8 cellular contexts compared by ENCODE assay signal in the genomic region with DNA sequence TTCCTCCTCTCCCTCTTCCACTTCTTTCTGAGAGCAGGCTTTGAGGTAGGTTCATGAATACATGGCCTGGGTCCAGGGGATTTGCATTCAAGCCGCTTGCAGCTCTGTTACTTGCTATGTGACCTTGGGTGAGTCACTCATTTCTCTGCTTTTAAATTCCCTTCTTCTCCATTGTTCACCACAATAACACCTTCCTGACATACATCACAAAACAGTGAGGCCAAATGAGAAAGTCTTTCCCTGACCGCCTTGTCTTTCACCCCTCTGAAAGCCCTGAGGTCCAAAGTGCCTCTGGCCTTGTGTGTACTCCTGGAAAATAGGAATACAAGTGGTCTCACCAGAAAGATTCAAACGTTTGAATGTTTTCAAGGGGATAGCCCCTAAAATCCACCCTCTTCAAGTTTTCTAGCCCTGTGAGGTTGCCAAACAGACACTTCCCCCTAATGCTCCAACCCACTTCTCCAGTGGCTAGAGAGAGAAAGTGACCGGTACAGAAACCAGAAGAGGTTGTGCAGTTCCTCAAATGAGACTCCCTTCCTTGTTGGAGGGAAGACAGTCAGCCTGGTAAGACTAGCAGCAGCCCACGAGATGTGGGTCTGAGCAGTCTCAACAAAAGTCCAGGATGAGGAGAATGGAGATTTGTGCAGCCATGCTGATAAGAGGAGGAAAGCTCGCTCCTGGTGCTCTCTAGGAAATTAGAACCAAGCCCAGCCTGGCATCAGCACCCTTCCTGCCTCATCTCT.
DNase-seq lines count a peak whose midpoint lies in the region; ATAC-seq lines count a peak whose summit lies in the region.

No MANE protein-coding gene starts in this region.

- H3K9me3 ChIP-seq in skeletal muscle satellite cell (replicated peaks; ENCODE audit: low read length), result no peaks in the 10 kb centered on the region

- peaks cover 61% of the 10 kb centered on the region for H3K4me1 Mint-ChIP-seq in activated T-cell treated with anti-CD3 and anti-CD28 coated beads, Interleukin-2, amount 50 U/mL, for 24 hours (ENCODE audit: low read depth)
- H3K4me1 Mint-ChIP-seq in activated T-cell treated with anti-CD3 and anti-CD28 coated beads, Interleukin-2, amount 50 U/mL, for 72 hours (ENCODE audit: low read depth), result peaks cover 46% of the 10 kb centered on the region

- ATAC-seq in activated T-cell treated with anti-CD3 and anti-CD28 coated beads, Interleukin-2, amount 50 U/mL, for 72 hours (replicated peaks in 1 of 2), result peak; percentile 24 to 40
- no peak for ATAC-seq in HG02798 (IDR thresholded peaks at IDR 0.05; ENCODE audit: poor library complexity, unreplicated experiment)
- ATAC-seq in HG03175 (IDR thresholded peaks at IDR 0.05; ENCODE audit: unreplicated experiment), result no peak
- ATAC-seq in GM18861 (IDR thresholded peaks at IDR 0.05; ENCODE audit: unreplicated experiment), result no peak

- H3K36me3 ChIP-seq in skeletal muscle satellite cell (ENCODE audit: insufficient read depth, low read length), result no peaks in the 10 kb centered on the region

- no peak for DNase-seq in activated T-cell treated with anti-CD3 and anti-CD28 coated beads, Interleukin-2, amount 50 U/mL, for 24 hours
- DNase-seq in activated T-cell treated with anti-CD3 and anti-CD28 coated beads for 4 hours (no peak), hippocampal formation (lab: John Stamatoyannopoulos, UW) (peak; percentile 34 to 47)
- no peak for DNase-seq in activated T-cell treated with anti-CD3 and anti-CD28 coated beads, Interleukin-2, amount 50 U/mL, for 72 hours

- no peaks in the 10 kb centered on the region for H3K9me3 Mint-ChIP-seq in activated T-cell treated with anti-CD3 and anti-CD28 coated beads, Interleukin-2, amount 50 U/mL, for 24 hours
- no peaks in the 10 kb centered on the region for H3K9me3 Mint-ChIP-seq in activated T-cell treated with anti-CD3 and anti-CD28 coated beads, Interleukin-2, amount 50 U/mL, for 72 hours

- H3K27me3 Mint-ChIP-seq in activated T-cell treated with anti-CD3 and anti-CD28 coated beads, Interleukin-2, amount 50 U/mL, for 24 hours, result peaks cover 14% of the 10 kb centered on the region
- peaks cover 37% of the 10 kb centered on the region for H3K27me3 Mint-ChIP-seq in activated T-cell treated with anti-CD3 and anti-CD28 coated beads, Interleukin-2, amount 50 U/mL, for 72 hours (ENCODE audit: low read depth)

- peak overlapping the region; percentile 45 for H3K27ac Mint-ChIP-seq in activated T-cell treated with anti-CD3 and anti-CD28 coated beads, Interleukin-2, amount 50 U/mL, for 24 hours
- H3K27ac Mint-ChIP-seq in activated T-cell treated with anti-CD3 and anti-CD28 coated beads, Interleukin-2, amount 50 U/mL, for 72 hours, result no peak overlapping the region

- H3K9ac ChIP-seq in skeletal muscle satellite cell (ENCODE audit: low read depth, low read length), result peak overlapping the region; percentile 92

- H3K4me2 ChIP-seq in skeletal muscle satellite cell (ENCODE audit: low read length), result peak overlapping the region; percentile 88

- no peaks in the 10 kb centered on the region for H3K36me3 Mint-ChIP-seq in activated T-cell treated with anti-CD3 and anti-CD28 coated beads, Interleukin-2, amount 50 U/mL, for 24 hours (ENCODE audit: low read depth)
- no peaks in the 10 kb centered on the region for H3K36me3 Mint-ChIP-seq in activated T-cell treated with anti-CD3 and anti-CD28 coated beads, Interleukin-2, amount 50 U/mL, for 72 hours (ENCODE audit: insufficient read depth in 2 of 2)

- H3K4me1 ChIP-seq in skeletal muscle satellite cell (ENCODE audit: control insufficient read depth, insufficient read depth, low read length), result peaks cover 54% of the 10 kb centered on the region

- H3K27me3 ChIP-seq in skeletal muscle satellite cell (ENCODE audit: control insufficient read depth, insufficient read depth, low read length), result no peaks in the 10 kb centered on the region

- H3K4me3 Mint-ChIP-seq in activated T-cell treated with anti-CD3 and anti-CD28 coated beads, Interleukin-2, amount 50 U/mL, for 24 hours, result no peak overlapping the region
- H3K4me3 Mint-ChIP-seq in activated T-cell treated with anti-CD3 and anti-CD28 coated beads, Interleukin-2, amount 50 U/mL, for 72 hours, result peak overlapping the region in 1 of 2 donors; percentile 40

- peak overlapping the region; percentile 57 for H3K4me3 ChIP-seq in skeletal muscle satellite cell (ENCODE audit: low read length)

Comparison
In these comparisons a context has a peak if more than half of its experiments do, and no peak if none do; other contexts are left out.
1. DNase-seq: peak in hippocampal formation (2 of 2); none in activated T-cell treated with anti-CD3 and anti-CD28 coated beads, Interleukin-2, amount 50 U/mL, for 24 hours (single experiment), activated T-cell treated with anti-CD3 and anti-CD28 coated beads for 4 hours (single experiment) and activated T-cell treated with anti-CD3 and anti-CD28 coated beads, Interleukin-2, amount 50 U/mL, for 72 hours (0 of 2).
2. ATAC-seq: peak in activated T-cell treated with anti-CD3 and anti-CD28 coated beads, Interleukin-2, amount 50 U/mL, for 72 hours (2 of 2); none in HG02798 (single experiment), HG03175 (single experiment) and GM18861 (single experiment).